In the genomic region with DNA sequence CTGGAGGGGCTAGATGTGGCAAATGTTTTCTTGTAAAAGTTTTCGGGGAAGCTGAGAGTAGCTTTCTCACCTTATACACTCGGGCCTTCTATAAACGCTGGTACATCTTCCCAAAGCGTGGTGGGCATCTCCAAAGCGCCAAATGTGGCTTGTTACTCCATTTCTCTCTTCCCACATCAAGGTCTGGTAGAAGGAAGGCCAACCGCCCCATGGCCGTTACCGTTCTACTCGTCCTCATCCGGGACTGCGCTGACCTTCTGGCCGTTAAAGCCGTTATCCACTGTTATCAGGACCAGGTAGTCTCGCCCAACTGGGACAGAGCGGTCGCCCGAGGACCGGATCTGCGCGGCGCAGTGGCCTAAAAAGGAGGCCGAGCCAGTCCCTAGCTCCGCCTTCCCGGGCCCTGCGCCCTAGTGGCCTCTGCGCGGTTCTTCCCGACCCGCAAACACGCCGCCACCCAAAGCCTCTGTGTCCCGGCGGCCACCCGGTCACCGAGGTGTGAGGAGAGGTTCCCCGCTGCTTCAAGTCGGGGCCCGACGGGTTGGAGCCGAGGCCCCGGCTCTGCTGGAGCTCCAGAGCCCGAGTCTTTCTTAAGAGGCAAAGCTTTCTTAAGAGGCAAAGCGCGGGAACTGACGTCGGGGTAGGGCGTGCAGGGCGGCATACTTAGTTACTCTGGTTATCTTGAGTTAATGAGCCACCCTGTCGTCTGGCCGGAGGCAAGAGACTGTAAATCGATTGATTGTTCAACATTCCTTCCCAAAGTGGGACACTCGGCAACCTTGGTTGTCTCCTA, we compare ENCODE assay signal across 1 cellular context.
TF ChIP-seq lines count a peak whose summit lies in the region.

No MANE protein-coding gene starts in this region.

TF ChIP-seq in WTC11, 78 proteins besides CTCF, POLR2A, EP300 and RAD21 (continued from another document):
- TF ChIP-seq FOXP1 (CRISPR knock-in tag; IDR thresholded peaks at IDR 0.05; ENCODE audit: borderline replicate concordance) (peak; percentile 20; the same call in 1 of the 2 replicates), ZNF416 (CRISPR knock-in tag; IDR thresholded peaks at IDR 0.05) (no peak), ZNF423 (CRISPR knock-in tag; IDR thresholded peaks at IDR 0.05) (no peak), SMAD4 (CRISPR knock-in tag; IDR thresholded peaks at IDR 0.05) (no peak), USF2 (CRISPR knock-in tag; IDR thresholded peaks at IDR 0.05) (no peak), CREM (CRISPR knock-in tag; IDR thresholded peaks at IDR 0.05) (peak; percentile 64; the same call in 1 of the 2 replicates), ETV6 (CRISPR knock-in tag; IDR thresholded peaks at IDR 0.05) (0 out of 2 replicates have a peak, but pooled peaks have one; percentile 59), NR2C2 (CRISPR knock-in tag; IDR thresholded peaks at IDR 0.05) (no peak), MXD4 (CRISPR knock-in tag; IDR thresholded peaks at IDR 0.05; ENCODE audit: borderline replicate concordance) (no peak), ZNF219 (CRISPR knock-in tag; IDR thresholded peaks at IDR 0.05; ENCODE audit: borderline replicate concordance) (no peak), TCF7 (CRISPR knock-in tag; IDR thresholded peaks at IDR 0.05; ENCODE audit: low read depth) (no peak), SMAD3 (CRISPR knock-in tag; IDR thresholded peaks at IDR 0.05; ENCODE audit: borderline replicate concordance) (no peak), IRF2 (CRISPR knock-in tag; IDR thresholded peaks at IDR 0.05; ENCODE audit: borderline replicate concordance, low read depth) (no peak), MLX (CRISPR knock-in tag; IDR thresholded peaks at IDR 0.05) (no peak), MYBL2 (CRISPR knock-in tag; IDR thresholded peaks at IDR 0.05) (peak; percentile 77; the same call in 1 of the 2 replicates), HMGA2 (CRISPR knock-in tag; IDR thresholded peaks at IDR 0.05) (no peak), MAX (CRISPR knock-in tag; IDR thresholded peaks at IDR 0.05) (peak; percentile 93), ZNF317 (CRISPR knock-in tag; IDR thresholded peaks at IDR 0.05; ENCODE audit: borderline replicate concordance, low read depth) (peak; percentile 62; the same call in 1 of the 2 replicates), ELF4 (CRISPR knock-in tag; IDR thresholded peaks at IDR 0.05; ENCODE audit: low read depth) (0 out of 2 replicates have a peak, but pooled peaks have one; percentile 46)
- TF ChIP-seq, protein P1, sequence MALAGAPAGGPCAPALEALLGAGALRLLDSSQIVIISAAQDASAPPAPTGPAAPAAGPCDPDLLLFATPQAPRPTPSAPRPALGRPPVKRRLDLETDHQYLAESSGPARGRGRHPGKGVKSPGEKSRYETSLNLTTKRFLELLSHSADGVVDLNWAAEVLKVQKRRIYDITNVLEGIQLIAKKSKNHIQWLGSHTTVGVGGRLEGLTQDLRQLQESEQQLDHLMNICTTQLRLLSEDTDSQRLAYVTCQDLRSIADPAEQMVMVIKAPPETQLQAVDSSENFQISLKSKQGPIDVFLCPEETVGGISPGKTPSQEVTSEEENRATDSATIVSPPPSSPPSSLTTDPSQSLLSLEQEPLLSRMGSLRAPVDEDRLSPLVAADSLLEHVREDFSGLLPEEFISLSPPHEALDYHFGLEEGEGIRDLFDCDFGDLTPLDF (CRISPR knock-in tag; IDR thresholded peaks at IDR 0.05) = 0 out of 2 replicates have a peak, but pooled peaks have one; percentile 52
- TF ChIP-seq, protein P2, sequence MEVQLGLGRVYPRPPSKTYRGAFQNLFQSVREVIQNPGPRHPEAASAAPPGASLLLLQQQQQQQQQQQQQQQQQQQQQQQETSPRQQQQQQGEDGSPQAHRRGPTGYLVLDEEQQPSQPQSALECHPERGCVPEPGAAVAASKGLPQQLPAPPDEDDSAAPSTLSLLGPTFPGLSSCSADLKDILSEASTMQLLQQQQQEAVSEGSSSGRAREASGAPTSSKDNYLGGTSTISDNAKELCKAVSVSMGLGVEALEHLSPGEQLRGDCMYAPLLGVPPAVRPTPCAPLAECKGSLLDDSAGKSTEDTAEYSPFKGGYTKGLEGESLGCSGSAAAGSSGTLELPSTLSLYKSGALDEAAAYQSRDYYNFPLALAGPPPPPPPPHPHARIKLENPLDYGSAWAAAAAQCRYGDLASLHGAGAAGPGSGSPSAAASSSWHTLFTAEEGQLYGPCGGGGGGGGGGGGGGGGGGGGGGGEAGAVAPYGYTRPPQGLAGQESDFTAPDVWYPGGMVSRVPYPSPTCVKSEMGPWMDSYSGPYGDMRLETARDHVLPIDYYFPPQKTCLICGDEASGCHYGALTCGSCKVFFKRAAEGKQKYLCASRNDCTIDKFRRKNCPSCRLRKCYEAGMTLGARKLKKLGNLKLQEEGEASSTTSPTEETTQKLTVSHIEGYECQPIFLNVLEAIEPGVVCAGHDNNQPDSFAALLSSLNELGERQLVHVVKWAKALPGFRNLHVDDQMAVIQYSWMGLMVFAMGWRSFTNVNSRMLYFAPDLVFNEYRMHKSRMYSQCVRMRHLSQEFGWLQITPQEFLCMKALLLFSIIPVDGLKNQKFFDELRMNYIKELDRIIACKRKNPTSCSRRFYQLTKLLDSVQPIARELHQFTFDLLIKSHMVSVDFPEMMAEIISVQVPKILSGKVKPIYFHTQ (CRISPR knock-in tag; IDR thresholded peaks at IDR 0.05) = no peak
- TF ChIP-seq, protein P3, sequence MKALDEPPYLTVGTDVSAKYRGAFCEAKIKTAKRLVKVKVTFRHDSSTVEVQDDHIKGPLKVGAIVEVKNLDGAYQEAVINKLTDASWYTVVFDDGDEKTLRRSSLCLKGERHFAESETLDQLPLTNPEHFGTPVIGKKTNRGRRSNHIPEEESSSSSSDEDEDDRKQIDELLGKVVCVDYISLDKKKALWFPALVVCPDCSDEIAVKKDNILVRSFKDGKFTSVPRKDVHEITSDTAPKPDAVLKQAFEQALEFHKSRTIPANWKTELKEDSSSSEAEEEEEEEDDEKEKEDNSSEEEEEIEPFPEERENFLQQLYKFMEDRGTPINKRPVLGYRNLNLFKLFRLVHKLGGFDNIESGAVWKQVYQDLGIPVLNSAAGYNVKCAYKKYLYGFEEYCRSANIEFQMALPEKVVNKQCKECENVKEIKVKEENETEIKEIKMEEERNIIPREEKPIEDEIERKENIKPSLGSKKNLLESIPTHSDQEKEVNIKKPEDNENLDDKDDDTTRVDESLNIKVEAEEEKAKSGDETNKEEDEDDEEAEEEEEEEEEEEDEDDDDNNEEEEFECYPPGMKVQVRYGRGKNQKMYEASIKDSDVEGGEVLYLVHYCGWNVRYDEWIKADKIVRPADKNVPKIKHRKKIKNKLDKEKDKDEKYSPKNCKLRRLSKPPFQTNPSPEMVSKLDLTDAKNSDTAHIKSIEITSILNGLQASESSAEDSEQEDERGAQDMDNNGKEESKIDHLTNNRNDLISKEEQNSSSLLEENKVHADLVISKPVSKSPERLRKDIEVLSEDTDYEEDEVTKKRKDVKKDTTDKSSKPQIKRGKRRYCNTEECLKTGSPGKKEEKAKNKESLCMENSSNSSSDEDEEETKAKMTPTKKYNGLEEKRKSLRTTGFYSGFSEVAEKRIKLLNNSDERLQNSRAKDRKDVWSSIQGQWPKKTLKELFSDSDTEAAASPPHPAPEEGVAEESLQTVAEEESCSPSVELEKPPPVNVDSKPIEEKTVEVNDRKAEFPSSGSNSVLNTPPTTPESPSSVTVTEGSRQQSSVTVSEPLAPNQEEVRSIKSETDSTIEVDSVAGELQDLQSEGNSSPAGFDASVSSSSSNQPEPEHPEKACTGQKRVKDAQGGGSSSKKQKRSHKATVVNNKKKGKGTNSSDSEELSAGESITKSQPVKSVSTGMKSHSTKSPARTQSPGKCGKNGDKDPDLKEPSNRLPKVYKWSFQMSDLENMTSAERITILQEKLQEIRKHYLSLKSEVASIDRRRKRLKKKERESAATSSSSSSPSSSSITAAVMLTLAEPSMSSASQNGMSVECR (CRISPR knock-in tag; IDR thresholded peaks at IDR 0.05; ENCODE audit: borderline replicate concordance) = 0 out of 2 replicates have a peak, but pooled peaks have one; percentile 53
- TF ChIP-seq, protein P4, sequence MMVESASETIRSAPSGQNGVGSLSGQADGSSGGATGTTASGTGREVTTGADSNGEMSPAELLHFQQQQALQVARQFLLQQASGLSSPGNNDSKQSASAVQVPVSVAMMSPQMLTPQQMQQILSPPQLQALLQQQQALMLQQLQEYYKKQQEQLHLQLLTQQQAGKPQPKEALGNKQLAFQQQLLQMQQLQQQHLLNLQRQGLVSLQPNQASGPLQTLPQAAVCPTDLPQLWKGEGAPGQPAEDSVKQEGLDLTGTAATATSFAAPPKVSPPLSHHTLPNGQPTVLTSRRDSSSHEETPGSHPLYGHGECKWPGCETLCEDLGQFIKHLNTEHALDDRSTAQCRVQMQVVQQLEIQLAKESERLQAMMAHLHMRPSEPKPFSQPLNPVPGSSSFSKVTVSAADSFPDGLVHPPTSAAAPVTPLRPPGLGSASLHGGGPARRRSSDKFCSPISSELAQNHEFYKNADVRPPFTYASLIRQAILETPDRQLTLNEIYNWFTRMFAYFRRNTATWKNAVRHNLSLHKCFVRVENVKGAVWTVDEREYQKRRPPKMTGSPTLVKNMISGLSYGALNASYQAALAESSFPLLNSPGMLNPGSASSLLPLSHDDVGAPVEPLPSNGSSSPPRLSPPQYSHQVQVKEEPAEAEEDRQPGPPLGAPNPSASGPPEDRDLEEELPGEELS (CRISPR knock-in tag; IDR thresholded peaks at IDR 0.05) = no peak
- TF ChIP-seq, protein P5, sequence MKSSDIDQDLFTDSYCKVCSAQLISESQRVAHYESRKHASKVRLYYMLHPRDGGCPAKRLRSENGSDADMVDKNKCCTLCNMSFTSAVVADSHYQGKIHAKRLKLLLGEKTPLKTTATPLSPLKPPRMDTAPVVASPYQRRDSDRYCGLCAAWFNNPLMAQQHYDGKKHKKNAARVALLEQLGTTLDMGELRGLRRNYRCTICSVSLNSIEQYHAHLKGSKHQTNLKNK (CRISPR knock-in tag; IDR thresholded peaks at IDR 0.05) = no peak
- TF ChIP-seq, protein P6, sequence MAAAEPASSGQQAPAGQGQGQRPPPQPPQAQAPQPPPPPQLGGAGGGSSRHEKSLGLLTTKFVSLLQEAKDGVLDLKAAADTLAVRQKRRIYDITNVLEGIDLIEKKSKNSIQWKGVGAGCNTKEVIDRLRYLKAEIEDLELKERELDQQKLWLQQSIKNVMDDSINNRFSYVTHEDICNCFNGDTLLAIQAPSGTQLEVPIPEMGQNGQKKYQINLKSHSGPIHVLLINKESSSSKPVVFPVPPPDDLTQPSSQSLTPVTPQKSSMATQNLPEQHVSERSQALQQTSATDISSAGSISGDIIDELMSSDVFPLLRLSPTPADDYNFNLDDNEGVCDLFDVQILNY (CRISPR knock-in tag; IDR thresholded peaks at IDR 0.05) = peak; percentile 95
- TF ChIP-seq, protein P7, sequence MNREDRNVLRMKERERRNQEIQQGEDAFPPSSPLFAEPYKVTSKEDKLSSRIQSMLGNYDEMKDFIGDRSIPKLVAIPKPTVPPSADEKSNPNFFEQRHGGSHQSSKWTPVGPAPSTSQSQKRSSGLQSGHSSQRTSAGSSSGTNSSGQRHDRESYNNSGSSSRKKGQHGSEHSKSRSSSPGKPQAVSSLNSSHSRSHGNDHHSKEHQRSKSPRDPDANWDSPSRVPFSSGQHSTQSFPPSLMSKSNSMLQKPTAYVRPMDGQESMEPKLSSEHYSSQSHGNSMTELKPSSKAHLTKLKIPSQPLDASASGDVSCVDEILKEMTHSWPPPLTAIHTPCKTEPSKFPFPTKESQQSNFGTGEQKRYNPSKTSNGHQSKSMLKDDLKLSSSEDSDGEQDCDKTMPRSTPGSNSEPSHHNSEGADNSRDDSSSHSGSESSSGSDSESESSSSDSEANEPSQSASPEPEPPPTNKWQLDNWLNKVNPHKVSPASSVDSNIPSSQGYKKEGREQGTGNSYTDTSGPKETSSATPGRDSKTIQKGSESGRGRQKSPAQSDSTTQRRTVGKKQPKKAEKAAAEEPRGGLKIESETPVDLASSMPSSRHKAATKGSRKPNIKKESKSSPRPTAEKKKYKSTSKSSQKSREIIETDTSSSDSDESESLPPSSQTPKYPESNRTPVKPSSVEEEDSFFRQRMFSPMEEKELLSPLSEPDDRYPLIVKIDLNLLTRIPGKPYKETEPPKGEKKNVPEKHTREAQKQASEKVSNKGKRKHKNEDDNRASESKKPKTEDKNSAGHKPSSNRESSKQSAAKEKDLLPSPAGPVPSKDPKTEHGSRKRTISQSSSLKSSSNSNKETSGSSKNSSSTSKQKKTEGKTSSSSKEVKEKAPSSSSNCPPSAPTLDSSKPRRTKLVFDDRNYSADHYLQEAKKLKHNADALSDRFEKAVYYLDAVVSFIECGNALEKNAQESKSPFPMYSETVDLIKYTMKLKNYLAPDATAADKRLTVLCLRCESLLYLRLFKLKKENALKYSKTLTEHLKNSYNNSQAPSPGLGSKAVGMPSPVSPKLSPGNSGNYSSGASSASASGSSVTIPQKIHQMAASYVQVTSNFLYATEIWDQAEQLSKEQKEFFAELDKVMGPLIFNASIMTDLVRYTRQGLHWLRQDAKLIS (CRISPR knock-in tag; IDR thresholded peaks at IDR 0.05; ENCODE audit: borderline replicate concordance) = no peak
